Comparison of ENCODE assay signal across 8 cellular contexts in the genomic region with DNA sequence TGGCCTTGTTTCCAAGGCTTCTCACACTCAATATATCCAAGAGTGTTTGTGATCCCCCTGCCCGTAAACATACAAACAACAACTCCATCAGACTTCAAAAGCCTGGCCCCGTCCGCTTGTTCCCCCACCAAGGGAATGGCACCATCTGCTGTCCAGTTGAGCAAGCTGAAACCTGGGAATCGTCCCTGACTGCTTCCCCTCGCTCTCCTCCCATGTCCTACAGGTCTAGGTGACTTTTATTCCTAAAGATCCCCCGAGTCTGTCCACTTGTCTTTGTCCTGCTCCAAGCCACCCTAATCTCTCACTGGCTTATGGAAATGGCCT. TPM values are rescaled to one million over a fixed set of nuclear protein-coding genes. Genes with fewer than 3 reads are reported as not detected.
A peak's percentile ranks its signal among the peaks of the same experiment; 100 is the strongest.
DNase-seq lines count a peak whose midpoint lies in the region; ATAC-seq and TF ChIP-seq lines count a peak whose summit lies in the region.

No MANE protein-coding gene starts in this region.

- DNase-seq in SIG-M5 treated with dmso at 0.1 percent for 504 hours (lab: John Stamatoyannopoulos, UW; ENCODE audit: unreplicated experiment): peak; percentile 16
- no peak for DNase-seq in SIG-M5 (lab: John Stamatoyannopoulos, UW)
- peak; percentile 29 for DNase-seq in iPS DF 6.9 (ENCODE audit: low read depth, low spot score)
- DNase-seq in upper lobe of right lung: no peak
- DNase-seq in OCI-M1 (lab: John Stamatoyannopoulos, UW): no peak
- DNase-seq in NCI-H1048 (lab: John Stamatoyannopoulos, UW): no peak

- H3K27me3 ChIP-seq in iPS DF 6.9 (ENCODE audit: control insufficient read depth, insufficient read depth, low read length) (no peaks in the 10 kb centered on the region), upper lobe of right lung (no peaks in the 10 kb centered on the region)

- ATAC-seq in upper lobe of right lung (peak; percentile 70), GM21825 (IDR thresholded peaks at IDR 0.05; ENCODE audit: unreplicated experiment) (no peak)

- no peaks in the 10 kb centered on the region for H3K9me3 ChIP-seq in iPS DF 6.9 (ENCODE audit: control insufficient read depth, insufficient read depth, low read length)
- H3K9me3 ChIP-seq in upper lobe of right lung: no peaks in the 10 kb centered on the region

- H3K4me3 ChIP-seq in iPS DF 6.9 (ENCODE audit: low read length) (no peak overlapping the region), upper lobe of right lung (no peak overlapping the region)

- no peaks in the 10 kb centered on the region for H3K36me3 ChIP-seq in iPS DF 6.9 (ENCODE audit: control insufficient read depth, insufficient read depth, low read length)
- H3K36me3 ChIP-seq in upper lobe of right lung: no peaks in the 10 kb centered on the region

- H3K4me1 ChIP-seq in iPS DF 6.9 (ENCODE audit: control insufficient read depth, insufficient read depth, low read length) (no peaks in the 10 kb centered on the region), upper lobe of right lung (peaks cover 7% of the 10 kb centered on the region)

- H3K27ac ChIP-seq in VCaP (peak overlapping the region; percentile 2; the same call in 1 of the 2 replicates), iPS DF 6.9 (ENCODE audit: low read length) (no peak overlapping the region), upper lobe of right lung (no peak overlapping the region)

- WGBS in iPS DF 6.9 (ENCODE audit: insufficient coverage, insufficient read length): no CpG with 5 or more reads among the region's 6 CpGs

- intact Hi-C loops in upper lobe of right lung (cut with DNase I): no loop called here

- TF ChIP-seq CTCF in VCaP (conservative IDR thresholded peaks at IDR 0.05) (peak; percentile 78), upper lobe of right lung (IDR thresholded peaks at IDR 0.05) (peak; percentile 42)

RNA-seq across cellular contexts. Expression of a gene that starts 27.9 kb away (rescaled TPM):
- total RNA-seq in upper lobe of right lung: 62.9 TPM

Comparison
In these comparisons a context has a peak if more than half of its experiments do, and no peak if none do; other contexts are left out.
1. DNase-seq: peak in SIG-M5 treated with dmso at 0.1 percent for 504 hours (single experiment) and iPS DF 6.9 (single experiment); none in SIG-M5 (single experiment), upper lobe of right lung (single experiment), OCI-M1 (single experiment) and NCI-H1048 (single experiment).